In genomic region chr7:121485457-121486243, GRCh38 we compare ENCODE assay signal across 13 cellular contexts.
DNase-seq lines count a peak whose midpoint lies in the region; ATAC-seq and TF ChIP-seq lines count a peak whose summit lies in the region.
"Had no signal": no experiment of that assay in that cellular context is flagged by ENCODE, and none has a peak within 500 bp of the region (broad histone marks: within the 10 kb centered on the region; RNA-seq: fewer than 3 reads in every experiment).

No MANE protein-coding gene starts in this region.

- H3K4me3 Mint-ChIP-seq in chondrocyte (ENCODE audit: unreplicated experiment), result no peak overlapping the region
- H3K4me3 Mint-ChIP-seq: T-helper 1 cell treated with Interleukin-12 subunit alpha and Interleukin-12 subunit beta and Interleukin-4 antibody, amounts not matched to agents 30 μg/mL and 1 μg/mL, for 36 hours had no signal

- no peaks in the 10 kb centered on the region for H3K27me3 Mint-ChIP-seq in chondrocyte (ENCODE audit: low read depth)

- peak; percentile 70 for ATAC-seq in left lobe of liver
- no peak for ATAC-seq in GM19455 (IDR thresholded peaks at IDR 0.05; ENCODE audit: unreplicated experiment)
- ATAC-seq: PC-3 had no signal

- no peak for TF ChIP-seq CTCF in chondrocyte (IDR thresholded peaks at IDR 0.05)

- peaks cover 25% of the 10 kb centered on the region for H3K4me1 Mint-ChIP-seq in chondrocyte (ENCODE audit: low read depth)

- DNase-seq in NCI-H446 (lab: John Stamatoyannopoulos, UW) (peak; percentile 96 to 98), cerebellum (ENCODE audit: low spot score) (peak; percentile 42), left lobe of liver (ENCODE audit: low spot score) (peak; percentile 44), superior temporal gyrus (ENCODE audit: extremely low spot score) (peak; percentile 69), chondrocyte (ENCODE audit: low spot score) (no peak), mucosa of gallbladder (ENCODE audit: low spot score) (no peak), NCI-H2029 treated with DMSO at 0.1 percent for 48 hours (lab: John Stamatoyannopoulos, UW) (no peak)
- DNase-seq: activated CD4-positive, alpha-beta T cell treated with anti-CD3 and anti-CD28 coated beads, Interleukin-2, amount 50 U/mL, for 48 hours; activated effector memory CD4-positive, alpha-beta T cell treated with anti-CD3 and anti-CD28 coated beads, Interleukin-2, amount 50 U/mL, for 16 hours; erythroblast; PC-3 had no signal

- no peaks in the 10 kb centered on the region for H3K9me3 Mint-ChIP-seq in chondrocyte (ENCODE audit: low read depth)
- H3K9me3 Mint-ChIP-seq: T-helper 1 cell treated with Interleukin-12 subunit alpha and Interleukin-12 subunit beta and Interleukin-4 antibody, amounts not matched to agents 30 μg/mL and 1 μg/mL, for 36 hours had no signal

- H3K36me3 Mint-ChIP-seq in chondrocyte (ENCODE audit: low read depth), result no peaks in the 10 kb centered on the region

- no peak overlapping the region for H3K27ac Mint-ChIP-seq in chondrocyte (ENCODE audit: unreplicated experiment)
- H3K27ac Mint-ChIP-seq: T-helper 1 cell treated with Interleukin-12 subunit alpha and Interleukin-12 subunit beta and Interleukin-4 antibody, amounts not matched to agents 30 μg/mL and 1 μg/mL, for 36 hours had no signal

Comparison
In these comparisons a context has a peak if more than half of its experiments do, and no peak if none do; other contexts are left out.
1. DNase-seq: peak in NCI-H446 (2 of 2), cerebellum (single experiment), left lobe of liver (single experiment) and superior temporal gyrus (single experiment); none in chondrocyte (single experiment), mucosa of gallbladder (single experiment) and NCI-H2029 treated with DMSO at 0.1 percent for 48 hours (single experiment).